In genomic region chr7:72925546-72926120, GRCh38 we compare ENCODE assay signal across 7 cellular contexts. TPM values are rescaled to one million over a fixed set of nuclear protein-coding genes. Genes with fewer than 3 reads are reported as not detected.
DNase-seq lines count a peak whose midpoint lies in the region; ATAC-seq and TF ChIP-seq lines count a peak whose summit lies in the region.

No MANE protein-coding gene starts in this region.

- no peak for TF ChIP-seq POLR2A in NB4 (IDR thresholded peaks at IDR 0.05; ENCODE audit: extremely low read depth, insufficient read length)

- TF ChIP-seq CTCF in NB4 (IDR thresholded peaks at IDR 0.05; ENCODE audit: low read depth, low read length): no peak
- TF ChIP-seq CTCF in coronary artery (IDR thresholded peaks at IDR 0.05): no peak

- DNase-seq in NB4 (ENCODE audit: low read depth) (peak; percentile 56), coronary artery (ENCODE audit: low spot score) (no peak), myocyte (ENCODE audit: low read depth) (peak; percentile 87), DMS153 treated with DMSO at 0.1 percent for 48 hours (lab: John Stamatoyannopoulos, UW; ENCODE audit: unreplicated experiment) (no peak)

- ATAC-seq in GM19397 (IDR thresholded peaks at IDR 0.05; ENCODE audit: unreplicated experiment): peak; percentile 20
- no peak for ATAC-seq in HG02840 (IDR thresholded peaks at IDR 0.05; ENCODE audit: low FRiP score, unreplicated experiment)
- no peak for ATAC-seq in HG02973 (IDR thresholded peaks at IDR 0.05; ENCODE audit: unreplicated experiment)

- peak overlapping the region; percentile 89 to 96 for H3K27ac ChIP-seq in coronary artery

- peak overlapping the region; percentile 92 for H3K4me3 ChIP-seq in NB4 (ENCODE audit: low read depth, low read length)
- H3K4me3 ChIP-seq in coronary artery: peak overlapping the region; percentile 87

RNA-seq across cellular contexts. Expression of gene POM121, which starts 0.7 kb away (rescaled TPM):
- total RNA-seq in myocyte: 7.0 and 8.1 TPM in 2 replicates
- 26.9 TPM for polyA plus RNA-seq in myocyte (2012)

RNA-seq across cellular contexts. Expression of gene TRIM74, which starts 43.6 kb away (rescaled TPM):
- total RNA-seq in myocyte: not detected in 2 replicates
- 0.49 TPM for polyA plus RNA-seq in myocyte (2012)

Comparison
In these comparisons a context has a peak if more than half of its experiments do, and no peak if none do; other contexts are left out.
1. DNase-seq: peak in NB4 (single experiment) and myocyte (single experiment); none in coronary artery (single experiment) and DMS153 treated with DMSO at 0.1 percent for 48 hours (single experiment).